8 cellular contexts compared by ENCODE assay signal in the genomic region with DNA sequence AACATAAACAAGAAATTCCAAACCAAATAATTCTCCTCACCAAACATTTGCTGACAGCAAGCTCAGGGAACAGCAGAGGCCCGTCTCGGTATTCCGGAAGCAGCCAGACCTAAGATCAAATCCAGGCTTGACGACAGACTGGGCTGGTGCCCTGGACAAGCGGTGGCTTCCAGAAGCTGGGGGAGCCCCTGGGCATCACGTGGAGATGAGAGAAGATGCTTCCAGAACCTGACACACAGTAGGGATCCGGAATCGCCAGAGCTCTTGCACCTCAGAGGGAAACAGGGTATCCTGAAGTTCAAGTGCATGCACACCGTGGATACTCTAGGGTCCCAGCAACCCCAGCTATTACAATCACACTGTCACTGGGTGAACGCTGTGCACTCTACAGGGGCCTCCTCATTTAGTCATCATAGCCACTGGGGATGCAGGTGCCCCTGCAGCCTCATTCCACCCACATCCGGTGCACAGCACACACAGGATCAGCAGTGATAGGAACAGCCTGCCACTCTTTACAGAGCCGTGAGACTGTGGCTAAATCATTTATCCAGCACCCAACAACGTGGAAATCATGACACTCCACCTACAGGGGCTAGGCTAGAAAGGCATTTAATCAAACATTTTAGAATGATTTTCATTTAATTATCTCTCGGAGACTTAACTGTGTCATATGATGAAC.
A peak's percentile ranks its signal among the peaks of the same experiment; 100 is the strongest.
DNase-seq lines count a peak whose midpoint lies in the region; ATAC-seq and TF ChIP-seq lines count a peak whose summit lies in the region.

No MANE protein-coding gene starts in this region.

- no peak overlapping the region for H2AFZ ChIP-seq in OCI-LY7 (ENCODE audit: low read length)

- H3K4me1 Mint-ChIP-seq in activated T-cell treated with anti-CD3 and anti-CD28 coated beads, Interleukin-2, amount 50 U/mL, for 4 hours (ENCODE audit: low read depth), result peaks cover 73% of the 10 kb centered on the region

- no peaks in the 10 kb centered on the region for H3K9me2 ChIP-seq in OCI-LY7 (ENCODE audit: insufficient read depth, low read length)

- H3K4me3 ChIP-seq in OCI-LY7 (ENCODE audit: low read depth, low read length, poor library complexity, severe bottlenecking), result no peak overlapping the region
- no peak overlapping the region for H3K4me3 ChIP-seq in mucosa of descending colon

- CTCF ChIA-PET in OCI-LY7 (lab: Charles Lee; ENCODE audit: unreplicated experiment), result no interaction called here

- no peaks in the 10 kb centered on the region for H3K36me3 ChIP-seq in OCI-LY7 (ENCODE audit: insufficient read depth, low read length)
- H3K36me3 ChIP-seq in mucosa of descending colon (ENCODE audit: low read depth), result no peaks in the 10 kb centered on the region

- no peak overlapping the region for H3K4me2 ChIP-seq in OCI-LY7 (ENCODE audit: low read length)

- no peak overlapping the region for H3K27ac ChIP-seq in OCI-LY7 (ENCODE audit: low read depth, low read length, poor library complexity, severe bottlenecking)

- peak; percentile 85 to 91 for ATAC-seq in activated T-cell treated with anti-CD3 and anti-CD28 coated beads, Interleukin-2, amount 50 U/mL, for 4 hours
- ATAC-seq in mucosa of descending colon, result peak; percentile 8
- ATAC-seq in stimulated activated naive CD8-positive, alpha-beta T cell treated with anti-CD3 and anti-CD28 coated beads, Interleukin-15, Interleukin-2, amounts not matched to agents 100 U/mL and 50 U/mL, for 24 hours, result peak; percentile 96
- ATAC-seq in HG03565 (IDR thresholded peaks at IDR 0.05; ENCODE audit: unreplicated experiment), result no peak

- no TSS peak for BruUV-seq in OCI-LY7 (replicated peaks; lab: Mats Ljungman, UMichigan)

- POLR2A ChIA-PET in OCI-LY7 (lab: Charles Lee), result no interaction called here

- peak; percentile 6 for DNase-seq in OCI-LY7 (ENCODE audit: low spot score)
- peak; percentile 65 for DNase-seq in activated T-cell treated with anti-CD3 and anti-CD28 coated beads, Interleukin-2, amount 50 U/mL, for 4 hours
- peak in 2 of 3 donors; percentile 38 to 60 for DNase-seq in mucosa of descending colon
- DNase-seq in stimulated activated naive CD8-positive, alpha-beta T cell treated with anti-CD3 and anti-CD28 coated beads, Interleukin-15, Interleukin-2, amounts not matched to agents 100 U/mL and 50 U/mL, for 24 hours, result peak; percentile 74
- no peak for DNase-seq in ecto neural progenitor cell (ENCODE audit: low spot score)
- no peak for DNase-seq in medulla oblongata (ENCODE audit: extremely low spot score)
- DNase-seq in kidney glomerular epithelial cell (lab: John Stamatoyannopoulos, UW), result no peak

- peaks cover 6% of the 10 kb centered on the region for H3K36me3 Mint-ChIP-seq in activated T-cell treated with anti-CD3 and anti-CD28 coated beads, Interleukin-2, amount 50 U/mL, for 4 hours (ENCODE audit: insufficient read depth)

- H3K4me1 ChIP-seq in OCI-LY7 (ENCODE audit: insufficient read depth, low read length, poor library complexity, severe bottlenecking) (no peaks in the 10 kb centered on the region), mucosa of descending colon (ENCODE audit: low read depth) (peaks cover 49% of the 10 kb centered on the region)

- H3K9me3 ChIP-seq in OCI-LY7 (ENCODE audit: low read length), result no peaks in the 10 kb centered on the region
- H3K9me3 ChIP-seq in mucosa of descending colon, result no peaks in the 10 kb centered on the region

- TF ChIP-seq CTCF in OCI-LY7 (conservative IDR thresholded peaks at IDR 0.05; ENCODE audit: low read length) (no peak), mucosa of descending colon (IDR thresholded peaks at IDR 0.05) (no peak)

- peaks cover 13% of the 10 kb centered on the region; the same call in 1 of the 2 replicates for H4K20me1 ChIP-seq in OCI-LY7 (ENCODE audit: insufficient read depth, low read length)

- H3K9me3 Mint-ChIP-seq in activated T-cell treated with anti-CD3 and anti-CD28 coated beads, Interleukin-2, amount 50 U/mL, for 4 hours, result no peaks in the 10 kb centered on the region

- peak overlapping the region; percentile 80 for H3K4me3 Mint-ChIP-seq in activated T-cell treated with anti-CD3 and anti-CD28 coated beads, Interleukin-2, amount 50 U/mL, for 4 hours

- H3K79me2 ChIP-seq in OCI-LY7 (ENCODE audit: insufficient read depth, low read depth, low read length), result no peaks in the 10 kb centered on the region

- intact Hi-C loops in OCI-LY7 (cut with micrococcal nuclease; ENCODE audit: unreplicated experiment), result no loop called here
- intact Hi-C loops in mucosa of descending colon (cut with DNase I, micrococcal nuclease), result no loop called here

- H3K27me3 Mint-ChIP-seq in activated T-cell treated with anti-CD3 and anti-CD28 coated beads, Interleukin-2, amount 50 U/mL, for 4 hours (ENCODE audit: low read depth), result no peaks in the 10 kb centered on the region

Comparison
In these comparisons a context has a peak if more than half of its experiments do, and no peak if none do; other contexts are left out.
1. DNase-seq: peak in OCI-LY7 (single experiment), activated T-cell treated with anti-CD3 and anti-CD28 coated beads, Interleukin-2, amount 50 U/mL, for 4 hours (single experiment), mucosa of descending colon (2 of 3) and stimulated activated naive CD8-positive, alpha-beta T cell treated with anti-CD3 and anti-CD28 coated beads, Interleukin-15, Interleukin-2, amounts not matched to agents 100 U/mL and 50 U/mL, for 24 hours (single experiment); none in ecto neural progenitor cell (single experiment), medulla oblongata (single experiment) and kidney glomerular epithelial cell (single experiment).